Comparison of ENCODE assay signal across 1 cellular context in the genomic region with DNA sequence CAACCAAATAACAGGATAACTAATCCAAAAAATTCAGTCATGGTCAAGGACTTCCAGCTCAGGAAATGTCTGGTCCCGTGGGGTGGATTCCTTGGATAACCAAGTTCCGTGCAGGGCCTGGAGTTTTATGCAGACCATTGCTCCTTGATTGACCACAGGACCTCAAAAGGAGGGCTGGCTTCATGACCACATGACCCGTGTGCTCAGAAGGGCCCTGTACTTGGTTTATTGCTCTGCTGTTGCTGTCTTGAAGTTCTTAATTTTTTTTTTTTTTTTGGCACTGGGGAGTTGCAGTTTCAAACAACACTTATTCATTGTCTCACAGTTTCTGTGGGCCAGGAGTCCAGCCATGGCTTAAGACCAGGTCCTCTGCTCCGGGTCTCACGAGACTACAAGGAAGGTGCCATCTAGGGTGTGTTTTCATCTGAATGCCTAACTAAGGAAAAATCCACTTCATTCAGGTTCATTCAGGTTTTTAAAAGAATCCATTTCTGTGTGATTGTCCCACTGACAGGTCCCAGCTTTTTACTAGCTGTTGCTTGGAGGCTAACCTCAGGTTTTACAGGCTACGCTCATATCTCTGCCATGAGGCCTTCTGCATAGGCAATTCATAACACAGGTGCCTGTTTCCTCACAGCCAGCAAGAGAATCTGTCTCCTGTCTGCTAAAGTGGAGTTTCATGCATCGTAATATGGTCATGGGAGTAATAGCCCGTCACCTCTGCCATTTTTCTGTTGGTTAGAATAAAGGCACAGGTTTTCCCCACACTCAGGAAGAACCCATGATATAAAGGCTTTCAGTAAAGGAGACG.
TF ChIP-seq lines count a peak whose summit lies in the region.

No MANE protein-coding gene starts in this region.

TF ChIP-seq in WTC11, 78 proteins besides CTCF, POLR2A, EP300 and RAD21 (continued from another document):
- TF ChIP-seq, protein P1, sequence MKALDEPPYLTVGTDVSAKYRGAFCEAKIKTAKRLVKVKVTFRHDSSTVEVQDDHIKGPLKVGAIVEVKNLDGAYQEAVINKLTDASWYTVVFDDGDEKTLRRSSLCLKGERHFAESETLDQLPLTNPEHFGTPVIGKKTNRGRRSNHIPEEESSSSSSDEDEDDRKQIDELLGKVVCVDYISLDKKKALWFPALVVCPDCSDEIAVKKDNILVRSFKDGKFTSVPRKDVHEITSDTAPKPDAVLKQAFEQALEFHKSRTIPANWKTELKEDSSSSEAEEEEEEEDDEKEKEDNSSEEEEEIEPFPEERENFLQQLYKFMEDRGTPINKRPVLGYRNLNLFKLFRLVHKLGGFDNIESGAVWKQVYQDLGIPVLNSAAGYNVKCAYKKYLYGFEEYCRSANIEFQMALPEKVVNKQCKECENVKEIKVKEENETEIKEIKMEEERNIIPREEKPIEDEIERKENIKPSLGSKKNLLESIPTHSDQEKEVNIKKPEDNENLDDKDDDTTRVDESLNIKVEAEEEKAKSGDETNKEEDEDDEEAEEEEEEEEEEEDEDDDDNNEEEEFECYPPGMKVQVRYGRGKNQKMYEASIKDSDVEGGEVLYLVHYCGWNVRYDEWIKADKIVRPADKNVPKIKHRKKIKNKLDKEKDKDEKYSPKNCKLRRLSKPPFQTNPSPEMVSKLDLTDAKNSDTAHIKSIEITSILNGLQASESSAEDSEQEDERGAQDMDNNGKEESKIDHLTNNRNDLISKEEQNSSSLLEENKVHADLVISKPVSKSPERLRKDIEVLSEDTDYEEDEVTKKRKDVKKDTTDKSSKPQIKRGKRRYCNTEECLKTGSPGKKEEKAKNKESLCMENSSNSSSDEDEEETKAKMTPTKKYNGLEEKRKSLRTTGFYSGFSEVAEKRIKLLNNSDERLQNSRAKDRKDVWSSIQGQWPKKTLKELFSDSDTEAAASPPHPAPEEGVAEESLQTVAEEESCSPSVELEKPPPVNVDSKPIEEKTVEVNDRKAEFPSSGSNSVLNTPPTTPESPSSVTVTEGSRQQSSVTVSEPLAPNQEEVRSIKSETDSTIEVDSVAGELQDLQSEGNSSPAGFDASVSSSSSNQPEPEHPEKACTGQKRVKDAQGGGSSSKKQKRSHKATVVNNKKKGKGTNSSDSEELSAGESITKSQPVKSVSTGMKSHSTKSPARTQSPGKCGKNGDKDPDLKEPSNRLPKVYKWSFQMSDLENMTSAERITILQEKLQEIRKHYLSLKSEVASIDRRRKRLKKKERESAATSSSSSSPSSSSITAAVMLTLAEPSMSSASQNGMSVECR (CRISPR knock-in tag; IDR thresholded peaks at IDR 0.05; ENCODE audit: borderline replicate concordance), result no peak
- TF ChIP-seq TP53 (CRISPR knock-in tag; IDR thresholded peaks at IDR 0.05), result no peak
- TF ChIP-seq ETV6 (CRISPR knock-in tag; IDR thresholded peaks at IDR 0.05), result no peak
- TF ChIP-seq RELA (CRISPR knock-in tag; IDR thresholded peaks at IDR 0.05; ENCODE audit: borderline replicate concordance), result no peak
- TF ChIP-seq FOXJ3 (CRISPR knock-in tag; IDR thresholded peaks at IDR 0.05; ENCODE audit: borderline replicate concordance), result no peak
- TF ChIP-seq ESRRA (CRISPR knock-in tag; IDR thresholded peaks at IDR 0.05; ENCODE audit: borderline replicate concordance), result no peak
- TF ChIP-seq TEAD1 (CRISPR knock-in tag; IDR thresholded peaks at IDR 0.05), result no peak
- no peak for TF ChIP-seq NR2C2 (CRISPR knock-in tag; IDR thresholded peaks at IDR 0.05)
